13 cellular contexts compared by ENCODE assay signal in the genomic region with DNA sequence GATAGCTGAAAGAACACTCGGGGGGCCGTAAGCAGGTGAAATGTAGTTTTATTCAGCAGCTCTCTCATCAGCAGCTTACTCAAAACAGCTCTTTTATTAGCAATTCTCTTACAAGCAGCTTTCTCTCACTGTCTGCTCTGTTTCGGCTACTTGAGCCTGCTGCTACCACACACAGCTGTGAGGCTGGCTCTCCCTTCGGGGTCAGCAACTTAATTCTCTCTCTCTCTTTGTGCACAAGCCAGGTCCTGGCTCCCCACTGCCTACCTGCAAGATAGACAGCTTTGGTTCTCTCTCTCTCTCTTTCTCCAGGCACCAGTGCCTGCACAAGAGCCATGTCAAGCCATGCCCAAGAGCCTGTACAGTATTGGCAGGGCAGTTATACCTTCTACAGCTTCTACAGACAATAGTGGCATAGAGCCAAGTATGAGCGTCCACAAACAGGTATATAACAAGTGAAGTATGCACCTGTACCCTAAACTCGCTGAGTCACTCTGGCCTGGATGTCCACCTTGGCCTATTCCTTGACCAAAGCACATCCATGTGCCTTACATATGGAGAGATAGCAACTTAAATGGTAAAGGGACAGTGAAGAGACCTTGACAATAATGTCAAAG.
"Had no signal": no experiment of that assay in that cellular context is flagged by ENCODE, and none has a peak within 500 bp of the region (broad histone marks: within the 10 kb centered on the region; RNA-seq: fewer than 3 reads in every experiment).

No MANE protein-coding gene starts in this region.

- H3K27ac Mint-ChIP-seq: activated CD4-positive, alpha-beta memory T cell treated with anti-CD3 and anti-CD28 coated beads for 36 hours; activated naive CD8-positive, alpha-beta T cell; brain; natural killer cell; type B pancreatic cell had no signal

- H3K27ac ChIP-seq: lower lobe of right lung had no signal

- H3K4me1 Mint-ChIP-seq: natural killer cell had no signal

- H3K9me3 ChIP-seq: lower lobe of right lung had no signal

- H3K4me3 Mint-ChIP-seq: activated CD4-positive, alpha-beta memory T cell treated with anti-CD3 and anti-CD28 coated beads for 36 hours; activated naive CD8-positive, alpha-beta T cell; activated T-cell treated with anti-CD3 and anti-CD28 coated beads, Interleukin-2, amount 50 U/mL, for 4 hours; brain; natural killer cell; type B pancreatic cell had no signal

- H3K36me3 ChIP-seq: lower lobe of right lung had no signal

- ATAC-seq: activated T-cell treated with anti-CD3 and anti-CD28 coated beads, Interleukin-2, amount 50 U/mL, for 4 hours; esophagus mucosa; lower lobe of right lung; natural killer cell had no signal

- H3K4me3 ChIP-seq: lower lobe of right lung had no signal

- H3K36me3 Mint-ChIP-seq: activated CD4-positive, alpha-beta memory T cell treated with anti-CD3 and anti-CD28 coated beads for 36 hours; activated naive CD8-positive, alpha-beta T cell; brain; natural killer cell; type B pancreatic cell had no signal

- H3K9me3 Mint-ChIP-seq: activated CD4-positive, alpha-beta memory T cell treated with anti-CD3 and anti-CD28 coated beads for 36 hours; activated T-cell treated with anti-CD3 and anti-CD28 coated beads, Interleukin-2, amount 50 U/mL, for 4 hours; brain; type B pancreatic cell had no signal

- H3K4me1 ChIP-seq: lower lobe of right lung had no signal

- DNase-seq: activated CD4-positive, alpha-beta memory T cell treated with anti-CD3 and anti-CD28 coated beads for 36 hours; activated CD4-positive, alpha-beta T cell treated with anti-CD3 and anti-CD28 coated beads for 1 hour; activated gamma-delta T cell; activated T-cell treated with anti-CD3 and anti-CD28 coated beads, Interleukin-2, amount 50 U/mL, for 4 hours; kidney glomerular epithelial cell; lower lobe of right lung; natural killer cell; stimulated activated CD4-positive, alpha-beta T cell treated with anti-CD3 and anti-CD28 coated beads, Interleukin-12 subunit alpha, Interleukin-12 subunit beta, amount 100 ng/mL, for 4 hours; stimulated activated naive CD4-positive, alpha-beta T cell treated with Interleukin-2 at 50 U/mL for 16 hours had no signal
